ENCODE assay signal across 10 cellular contexts in genomic region chr1:87968259-87968955, GRCh38.
A peak's percentile ranks its signal among the peaks of the same experiment; 100 is the strongest.
DNase-seq lines count a peak whose midpoint lies in the region; ATAC-seq and TF ChIP-seq lines count a peak whose summit lies in the region.
"Had no signal": no experiment of that assay in that cellular context is flagged by ENCODE, and none has a peak within 500 bp of the region (broad histone marks: within the 10 kb centered on the region; RNA-seq: fewer than 3 reads in every experiment).

No MANE protein-coding gene starts in this region.

- H3K4me1 Mint-ChIP-seq in naive thymus-derived CD8-positive, alpha-beta T cell: no peaks in the 10 kb centered on the region
- H3K4me1 Mint-ChIP-seq: B cell, IgD-negative memory B cell had no signal

- no peaks in the 10 kb centered on the region for H3K9me3 Mint-ChIP-seq in naive thymus-derived CD8-positive, alpha-beta T cell
- H3K9me3 Mint-ChIP-seq: IgD-negative memory B cell had no signal

- DNase-seq in Ammon's horn (ENCODE audit: low spot score) (peak; percentile 32), adipocyte (ENCODE audit: low read depth) (peak; percentile 4), right cardiac atrium (peak; percentile 70 to 84 (median 80)), psoas muscle (peak; percentile 21 to 53), SHP77 (lab: John Stamatoyannopoulos, UW) (no peak), cerebellar nuclear complex (lab: John Stamatoyannopoulos, UW) (no peak)
- DNase-seq in naive thymus-derived CD8-positive, alpha-beta T cell: no peak
- no peak for DNase-seq in stimulated activated CD4-positive, alpha-beta T cell treated with anti-CD3 and anti-CD28 coated beads, Interleukin-4, amount 100 ng/mL, for 4 hours

- ATAC-seq in right cardiac atrium (peak; percentile 95 to 97), psoas muscle (peak; percentile 40 to 77 (median 55))
- no peak for ATAC-seq in naive thymus-derived CD8-positive, alpha-beta T cell

- H3K27ac Mint-ChIP-seq in naive thymus-derived CD8-positive, alpha-beta T cell: no peak overlapping the region
- H3K27ac Mint-ChIP-seq: B cell, IgD-negative memory B cell had no signal

- H3K36me3 Mint-ChIP-seq in naive thymus-derived CD8-positive, alpha-beta T cell: no peaks in the 10 kb centered on the region
- H3K36me3 Mint-ChIP-seq: IgD-negative memory B cell had no signal

- intact Hi-C loops in right cardiac atrium (cut with DNase I) (no loop called here), psoas muscle (cut with DNase I) (no loop called here)

- H3K9me3 ChIP-seq in adipocyte (ENCODE audit: control insufficient read depth, low read length): no peaks in the 10 kb centered on the region
- H3K9me3 ChIP-seq in right cardiac atrium (ENCODE audit: control insufficient read depth, low read length): no peaks in the 10 kb centered on the region
- H3K9me3 ChIP-seq in psoas muscle: no peaks in the 10 kb centered on the region

- POLR2A ChIA-PET in naive thymus-derived CD8-positive, alpha-beta T cell (lab: Charles Lee): no interaction called here

- WGBS in right cardiac atrium: 36% methylated on average over 3 of the region's 3 CpGs
- 34 to 52% (median 46%) methylated on average over 3 of the region's 3 CpGs for WGBS in psoas muscle, 3 donors

- no peak for TF ChIP-seq CTCF in psoas muscle (IDR thresholded peaks at IDR 0.05)

- peaks cover 0 to 8% (median 0%) of the 10 kb centered on the region in 5 donors for H3K27me3 Mint-ChIP-seq in naive thymus-derived CD8-positive, alpha-beta T cell
- H3K27me3 Mint-ChIP-seq: B cell, IgD-negative memory B cell had no signal

- H3K27me3 ChIP-seq in adipocyte (replicated peaks; ENCODE audit: control insufficient read depth, insufficient read depth, low read length): no peaks in the 10 kb centered on the region
- no peaks in the 10 kb centered on the region for H3K27me3 ChIP-seq in right cardiac atrium (ENCODE audit: control insufficient read depth, insufficient read depth)
- peaks cover 0 to 6% (median 0%) of the 10 kb centered on the region in 3 donors for H3K27me3 ChIP-seq in psoas muscle (ENCODE audit: insufficient read depth in 3 of 3, low read length in 2 of 3)

- no peak overlapping the region for H3K4me3 Mint-ChIP-seq in naive thymus-derived CD8-positive, alpha-beta T cell
- H3K4me3 Mint-ChIP-seq: B cell, IgD-negative memory B cell had no signal

- H3K4me1 ChIP-seq in adipocyte (ENCODE audit: control insufficient read depth, insufficient read depth, low read length): peaks cover 37% of the 10 kb centered on the region
- H3K4me1 ChIP-seq in right cardiac atrium (ENCODE audit: control insufficient read depth, insufficient read depth, low read length): peaks cover 2% of the 10 kb centered on the region
- H3K4me1 ChIP-seq in psoas muscle: no peaks in the 10 kb centered on the region

- H3K36me3 ChIP-seq in adipocyte (ENCODE audit: control insufficient read depth, insufficient read depth, low read length, severe bottlenecking) (no peaks in the 10 kb centered on the region), psoas muscle (ENCODE audit: insufficient read depth in 1 of 2, low read depth in 1 of 2) (no peaks in the 10 kb centered on the region)

- peak overlapping the region; percentile 48 for H3K9ac ChIP-seq in adipocyte (ENCODE audit: low read length)

- H3K4me3 ChIP-seq in adipocyte (ENCODE audit: low read length): peak overlapping the region; percentile 30
- H3K4me3 ChIP-seq in right cardiac atrium (ENCODE audit: low read length): no peak overlapping the region
- H3K4me3 ChIP-seq in psoas muscle: no peak overlapping the region

- peak overlapping the region; percentile 61 for H3K27ac ChIP-seq in right cardiac atrium (ENCODE audit: low read length)
- peak overlapping the region; percentile 27 for H3K27ac ChIP-seq in psoas muscle

Comparison
In these comparisons a context has a peak if more than half of its experiments do, and no peak if none do; other contexts are left out.
1. DNase-seq: peak in Ammon's horn (single experiment), adipocyte (single experiment), right cardiac atrium (3 of 3) and psoas muscle (2 of 2); none in SHP77 (0 of 2), naive thymus-derived CD8-positive, alpha-beta T cell (0 of 10), cerebellar nuclear complex (0 of 2) and stimulated activated CD4-positive, alpha-beta T cell treated with anti-CD3 and anti-CD28 coated beads, Interleukin-4, amount 100 ng/mL, for 4 hours (0 of 2).
2. ATAC-seq: peak in right cardiac atrium (2 of 2) and psoas muscle (4 of 4); none in naive thymus-derived CD8-positive, alpha-beta T cell (0 of 2).